13 cellular contexts compared by ENCODE assay signal in genomic region chr17:48175692-48176450, GRCh38.
DNase-seq lines count a peak whose midpoint lies in the region; TF ChIP-seq lines count a peak whose summit lies in the region.
"Had no signal": no experiment of that assay in that cellular context is flagged by ENCODE, and none has a peak within 500 bp of the region (broad histone marks: within the 10 kb centered on the region; RNA-seq: fewer than 3 reads in every experiment).

No MANE protein-coding gene starts in this region.

- H3K4me1 Mint-ChIP-seq in CD8-positive, alpha-beta memory T cell: peaks cover 25 to 45% (median 25%) of the 10 kb centered on the region in 3 donors
- H3K4me1 Mint-ChIP-seq in HFFc6 (ENCODE audit: low read depth) (peaks cover 33% of the 10 kb centered on the region), nephron (peaks cover 15% of the 10 kb centered on the region)

- no peak for TF ChIP-seq CTCF in HFFc6 (IDR thresholded peaks at IDR 0.05)
- no peak for TF ChIP-seq CTCF in cardiac fibroblast (IDR thresholded peaks at IDR 0.05; ENCODE audit: low read depth, low read length)
- TF ChIP-seq CTCF in nephron (IDR thresholded peaks at IDR 0.05; ENCODE audit: unreplicated experiment in 3 of 3): no peak
- TF ChIP-seq CTCF in BE2C (IDR thresholded peaks at IDR 0.05; ENCODE audit: low read depth, low read length): no peak

- peaks cover 15% of the 10 kb centered on the region for H3K4me1 ChIP-seq in CD8-positive, alpha-beta memory T cell (ENCODE audit: insufficient read depth, low read length)
- no peaks in the 10 kb centered on the region for H3K4me1 ChIP-seq in BE2C
- H3K4me1 ChIP-seq: Peyer's patch, thyroid gland had no signal

- POLR2A ChIA-PET in CD8-positive, alpha-beta memory T cell (lab: Charles Lee): no interaction called here

- H3K27me3 ChIP-seq in CD8-positive, alpha-beta memory T cell (ENCODE audit: insufficient read depth, low read length, poor library complexity, severe bottlenecking): no peaks in the 10 kb centered on the region
- peaks cover 96% of the 10 kb centered on the region for H3K27me3 ChIP-seq in BE2C
- H3K27me3 ChIP-seq: Peyer's patch, thyroid gland had no signal

- H3K36me3 Mint-ChIP-seq in CD8-positive, alpha-beta memory T cell: peaks cover 0 to 83% (median 26%) of the 10 kb centered on the region in 3 donors
- H3K36me3 Mint-ChIP-seq in HFFc6 (ENCODE audit: low read depth) (no peaks in the 10 kb centered on the region), nephron (ENCODE audit: low read depth) (no peaks in the 10 kb centered on the region)

- no peaks in the 10 kb centered on the region for H3K27me3 Mint-ChIP-seq in CD8-positive, alpha-beta memory T cell
- H3K27me3 Mint-ChIP-seq in HFFc6 (ENCODE audit: insufficient read depth): peaks cover 32% of the 10 kb centered on the region
- peaks cover 33% of the 10 kb centered on the region for H3K27me3 Mint-ChIP-seq in nephron (ENCODE audit: low read depth)

- H3K9me3 Mint-ChIP-seq in CD8-positive, alpha-beta memory T cell: no peaks in the 10 kb centered on the region
- H3K9me3 Mint-ChIP-seq in HFFc6 (no peaks in the 10 kb centered on the region), nephron (no peaks in the 10 kb centered on the region)
- H3K9me3 Mint-ChIP-seq: nephron progenitor cell had no signal

- no peaks in the 10 kb centered on the region for H3K9me3 ChIP-seq in CD8-positive, alpha-beta memory T cell (ENCODE audit: low read length)
- H3K9me3 ChIP-seq in BE2C: peaks cover 3% of the 10 kb centered on the region; the same call in 1 of the 2 replicates
- H3K9me3 ChIP-seq: Peyer's patch, thyroid gland had no signal

- no peak overlapping the region for H3K27ac ChIP-seq in CD8-positive, alpha-beta memory T cell (ENCODE audit: low read depth, low read length)
- H3K27ac ChIP-seq: Peyer's patch, thyroid gland had no signal

- H3K36me3 ChIP-seq in CD8-positive, alpha-beta memory T cell (ENCODE audit: insufficient read depth, low read length): peaks cover 25% of the 10 kb centered on the region
- H3K36me3 ChIP-seq in BE2C: no peaks in the 10 kb centered on the region
- H3K36me3 ChIP-seq: Peyer's patch, thyroid gland had no signal

- DNase-seq in CD8-positive, alpha-beta memory T cell: no peak
- DNase-seq in HFFc6 (peak; percentile 56), cardiac fibroblast (ENCODE audit: low read depth in 2 of 2) (peak; percentile 41 to 52), COLO668 (lab: John Stamatoyannopoulos, UW; ENCODE audit: unreplicated experiment) (no peak), BE2C (no peak)
- no peak for DNase-seq in stimulated activated naive CD4-positive, alpha-beta T cell treated with Interleukin-2 at 50 U/mL for 16 hours (lab: John Stamatoyannopoulos, UW)
- DNase-seq: activated naive CD4-positive, alpha-beta T cell treated with anti-CD3 and anti-CD28 coated beads, Interleukin-2, amount 50 U/mL, for 16 hours; NCI-H510A; nephron progenitor cell; Peyer's patch; small intestine; thyroid gland had no signal

- no peak overlapping the region for H3K4me3 Mint-ChIP-seq in CD8-positive, alpha-beta memory T cell
- peak overlapping the region; percentile 20; the same call in 1 of the 2 replicates for H3K4me3 Mint-ChIP-seq in HFFc6
- no peak overlapping the region for H3K4me3 Mint-ChIP-seq in nephron
- H3K4me3 Mint-ChIP-seq: nephron progenitor cell had no signal

- CTCF ChIA-PET in CD8-positive, alpha-beta memory T cell (lab: Charles Lee): no interaction called here

- no peak overlapping the region for H3K4me3 ChIP-seq in CD8-positive, alpha-beta memory T cell (ENCODE audit: low read length)
- H3K4me3 ChIP-seq in cardiac fibroblast (replicated peaks in 1 of 2; ENCODE audit: low read depth in 2 of 2, low read length in 2 of 2) (no peak overlapping the region), BE2C (ENCODE audit: low read depth, low read length) (no peak overlapping the region)
- H3K4me3 ChIP-seq: Peyer's patch, thyroid gland had no signal

- H3K27ac Mint-ChIP-seq in CD8-positive, alpha-beta memory T cell: peak overlapping the region in 7 of 8 donors; percentile 8 to 70 (median 28)
- peak overlapping the region; percentile 74 for H3K27ac Mint-ChIP-seq in HFFc6
- H3K27ac Mint-ChIP-seq in nephron: peak overlapping the region; percentile 12 to 70 (median 15)
- H3K27ac Mint-ChIP-seq: nephron progenitor cell had no signal

Comparison
In these comparisons a context has a peak if more than half of its experiments do, and no peak if none do; other contexts are left out.
1. DNase-seq: peak in HFFc6 (single experiment) and cardiac fibroblast (2 of 2); none in CD8-positive, alpha-beta memory T cell (0 of 5), stimulated activated naive CD4-positive, alpha-beta T cell treated with Interleukin-2 at 50 U/mL for 16 hours (single experiment), COLO668 (single experiment) and BE2C (single experiment).
2. H3K27ac Mint-ChIP-seq: peak in every context shown above with its lines; median percentile 74 in HFFc6; 28 in CD8-positive, alpha-beta memory T cell; 15 in nephron.